ENCODE assay signal across 8 cellular contexts in the genomic region with DNA sequence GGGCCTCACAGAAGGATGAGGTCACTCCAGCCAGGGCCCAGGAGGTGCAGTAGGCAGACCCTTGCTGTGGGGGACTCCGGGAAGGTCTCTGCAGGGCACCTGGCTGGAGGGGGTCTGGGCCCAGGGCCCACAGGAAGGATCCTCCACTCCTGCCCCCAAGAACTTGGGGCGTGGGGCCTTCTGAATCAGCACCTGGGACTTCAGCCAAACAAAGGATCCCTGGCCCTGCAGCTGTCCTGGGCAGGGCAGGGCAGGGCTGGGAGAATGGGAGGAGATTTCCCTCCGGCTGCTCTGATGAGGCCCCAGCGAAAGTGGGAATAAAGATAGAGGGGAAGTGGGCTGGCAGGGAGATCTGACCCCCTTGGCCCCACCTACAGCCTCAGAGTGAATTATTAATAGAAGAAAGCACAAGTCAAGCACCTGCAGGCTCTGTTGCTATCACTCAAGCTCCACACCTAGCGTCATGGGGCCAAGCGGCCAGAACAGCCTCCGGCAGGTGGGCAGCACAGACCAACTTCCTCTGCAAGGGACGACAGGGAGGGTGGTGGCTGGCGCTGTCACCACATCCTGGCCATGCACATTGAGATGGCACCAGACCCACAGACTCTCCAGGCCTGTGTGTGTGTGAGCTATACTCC.
DNase-seq lines count a peak whose midpoint lies in the region; ATAC-seq and TF ChIP-seq lines count a peak whose summit lies in the region.

No MANE protein-coding gene starts in this region.

- H3K27ac Mint-ChIP-seq in activated CD8-positive, alpha-beta memory T cell treated with anti-CD3 and anti-CD28 coated beads, Interleukin-2, amount 10 ng/mL, durations not matched to agents 7 days and 5 days, result peak overlapping the region; percentile 90

- no peaks in the 10 kb centered on the region for H3K9me3 Mint-ChIP-seq in activated CD8-positive, alpha-beta memory T cell treated with anti-CD3 and anti-CD28 coated beads, Interleukin-2, amount 10 ng/mL, durations not matched to agents 7 days and 5 days (ENCODE audit: low read depth)

- ATAC-seq in activated CD8-positive, alpha-beta memory T cell treated with anti-CD3 and anti-CD28 coated beads, Interleukin-2, amount 10 ng/mL, durations not matched to agents 7 days and 5 days, result peak; percentile 65
- peak; percentile 50 for ATAC-seq in stimulated activated naive CD8-positive, alpha-beta T cell treated with anti-CD3 and anti-CD28 coated beads, Interleukin-15, Interleukin-2, amounts not matched to agents 100 U/mL and 50 U/mL, for 24 hours
- ATAC-seq in HG03521 (IDR thresholded peaks at IDR 0.05; ENCODE audit: unreplicated experiment), result no peak

- H3K4me1 Mint-ChIP-seq in activated CD8-positive, alpha-beta memory T cell treated with anti-CD3 and anti-CD28 coated beads, Interleukin-2, amount 10 ng/mL, durations not matched to agents 7 days and 5 days, result peaks cover 66% of the 10 kb centered on the region

- H3K4me3 Mint-ChIP-seq in activated CD8-positive, alpha-beta memory T cell treated with anti-CD3 and anti-CD28 coated beads, Interleukin-2, amount 10 ng/mL, durations not matched to agents 7 days and 5 days, result peak overlapping the region; percentile 27

- no peaks in the 10 kb centered on the region for H3K36me3 ChIP-seq in left ventricle myocardium inferior

- H3K27ac ChIP-seq in left ventricle myocardium inferior (replicated peaks), result peak overlapping the region; percentile 66

- peak overlapping the region; percentile 46 for H3K4me3 ChIP-seq in left ventricle myocardium inferior

- H3K27me3 ChIP-seq in left ventricle myocardium inferior (ENCODE audit: low read depth), result no peaks in the 10 kb centered on the region

- TF ChIP-seq CTCF in left ventricle myocardium inferior (IDR thresholded peaks at IDR 0.05; ENCODE audit: borderline replicate concordance), result no peak

- H3K36me3 Mint-ChIP-seq in activated CD8-positive, alpha-beta memory T cell treated with anti-CD3 and anti-CD28 coated beads, Interleukin-2, amount 10 ng/mL, durations not matched to agents 7 days and 5 days, result peaks cover 38% of the 10 kb centered on the region

- DNase-seq in HCEC 1CT, result peak; percentile 66
- peak; percentile 77 for DNase-seq in activated CD8-positive, alpha-beta memory T cell treated with anti-CD3 and anti-CD28 coated beads, Interleukin-2, amount 10 ng/mL, durations not matched to agents 7 days and 5 days
- no peak for DNase-seq in left ventricle myocardium inferior
- peak; percentile 42 for DNase-seq in stimulated activated naive CD8-positive, alpha-beta T cell treated with anti-CD3 and anti-CD28 coated beads, Interleukin-15, Interleukin-2, amounts not matched to agents 100 U/mL and 50 U/mL, for 24 hours
- no peak for DNase-seq in superior temporal gyrus (ENCODE audit: extremely low spot score)
- DNase-seq in NCI-H2227 treated with DMSO at 0.1 percent for 48 hours (lab: John Stamatoyannopoulos, UW), result no peak
- no peak for DNase-seq in NCI-H1694 (lab: John Stamatoyannopoulos, UW)

- CTCF ChIA-PET in activated CD8-positive, alpha-beta memory T cell treated with anti-CD3 and anti-CD28 coated beads, Interleukin-2, amount 10 ng/mL, durations not matched to agents 7 days and 5 days (lab: Charles Lee), result interaction anchor here (0.9 to 3.6 kb wide), 8 partner anchors 11 to 268 kb away, joined by 3 to 12 read pairs (median 5); no protein-coding TSS in a partner anchor

- intact Hi-C loops in left ventricle myocardium inferior (cut with micrococcal nuclease), result no loop called here

- H3K27me3 Mint-ChIP-seq in activated CD8-positive, alpha-beta memory T cell treated with anti-CD3 and anti-CD28 coated beads, Interleukin-2, amount 10 ng/mL, durations not matched to agents 7 days and 5 days, result no peaks in the 10 kb centered on the region

- peaks cover 61% of the 10 kb centered on the region for H3K4me1 ChIP-seq in left ventricle myocardium inferior

- peaks cover 12% of the 10 kb centered on the region for H3K9me3 ChIP-seq in left ventricle myocardium inferior (replicated peaks)

Comparison
In these comparisons a context has a peak if more than half of its experiments do, and no peak if none do; other contexts are left out.
1. DNase-seq: peak in HCEC 1CT (single experiment), activated CD8-positive, alpha-beta memory T cell treated with anti-CD3 and anti-CD28 coated beads, Interleukin-2, amount 10 ng/mL, durations not matched to agents 7 days and 5 days (single experiment) and stimulated activated naive CD8-positive, alpha-beta T cell treated with anti-CD3 and anti-CD28 coated beads, Interleukin-15, Interleukin-2, amounts not matched to agents 100 U/mL and 50 U/mL, for 24 hours (single experiment); none in left ventricle myocardium inferior (single experiment), superior temporal gyrus (single experiment), NCI-H2227 treated with DMSO at 0.1 percent for 48 hours (single experiment) and NCI-H1694 (single experiment).